8 cellular contexts compared by ENCODE assay signal in genomic region chr9:79572891-79573696, GRCh38. TPM values are rescaled to one million over a fixed set of nuclear protein-coding genes. Genes with fewer than 3 reads are reported as not detected.
DNase-seq lines count a peak whose midpoint lies in the region; ATAC-seq, FAIRE-seq and TF ChIP-seq lines count a peak whose summit lies in the region.

No MANE protein-coding gene starts in this region.

- H3K4me1 Mint-ChIP-seq in activated naive CD4-positive, alpha-beta T cell treated with anti-CD3 and anti-CD28 coated beads for 36 hours (ENCODE audit: low read depth), result peaks cover 40% of the 10 kb centered on the region

- WGBS in pancreas, 2 donors, result 1 to 2% methylated on average over 29 to 96 of the region's 96 CpGs

- peak overlapping the region; percentile 94 for H3K27ac ChIP-seq in OCI-LY3 (ENCODE audit: low read length)
- H3K27ac ChIP-seq in pancreas, result peak overlapping the region; percentile 91 to 97 (median 94)

- CTCF ChIA-PET in GM10248 (lab: Yijun Ruan, JAX), result no interaction called here
- CTCF ChIA-PET in activated naive CD4-positive, alpha-beta T cell treated with anti-CD3 and anti-CD28 coated beads for 36 hours (lab: Charles Lee), result interaction anchor here (0.6 to 0.8 kb wide), 2 partner anchors 40 to 144 kb away, joined by 3 to 4 read pairs; no protein-coding TSS in a partner anchor

- FAIRE-seq in pancreas (lab: Jason Lieb, UNC), result no peak

- H3K4me3 ChIP-seq in OCI-LY3 (ENCODE audit: low read length) (peak overlapping the region; percentile 92), pancreas (peak overlapping the region; percentile 83 to 97 (median 90))

- no peak for ATAC-seq in Right ventricle myocardium superior (ENCODE audit: poor library complexity)
- ATAC-seq in pancreas, result peak in 2 of 4 donors; percentile 1 to 5
- no peak for ATAC-seq in HG02981 (IDR thresholded peaks at IDR 0.05; ENCODE audit: unreplicated experiment)
- no peak for ATAC-seq in HG02623 (IDR thresholded peaks at IDR 0.05; ENCODE audit: unreplicated experiment)

- H3K27ac Mint-ChIP-seq in activated naive CD4-positive, alpha-beta T cell treated with anti-CD3 and anti-CD28 coated beads for 36 hours, result peak overlapping the region; percentile 79

- H3K9me3 ChIP-seq in OCI-LY3 (ENCODE audit: insufficient read depth, low read length), result no peaks in the 10 kb centered on the region
- H3K9me3 ChIP-seq in pancreas, result no peaks in the 10 kb centered on the region

- peak overlapping the region; percentile 48; the same call in 1 of the 2 replicates for H2AFZ ChIP-seq in OCI-LY3 (ENCODE audit: low read depth, low read length)

- peaks cover 4% of the 10 kb centered on the region for H3K27me3 Mint-ChIP-seq in activated naive CD4-positive, alpha-beta T cell treated with anti-CD3 and anti-CD28 coated beads for 36 hours (ENCODE audit: low read depth)

- H3K9me3 Mint-ChIP-seq in activated naive CD4-positive, alpha-beta T cell treated with anti-CD3 and anti-CD28 coated beads for 36 hours, result no peaks in the 10 kb centered on the region

- H3K36me3 Mint-ChIP-seq in activated naive CD4-positive, alpha-beta T cell treated with anti-CD3 and anti-CD28 coated beads for 36 hours (ENCODE audit: low read depth), result peaks cover 6% of the 10 kb centered on the region

- H3K4me1 ChIP-seq in OCI-LY3 (ENCODE audit: low read length), result peaks cover 17% of the 10 kb centered on the region
- peaks cover 0 to 7% (median 0%) of the 10 kb centered on the region in 3 donors for H3K4me1 ChIP-seq in pancreas

- H3K4me2 ChIP-seq in OCI-LY3 (ENCODE audit: low read length), result peak overlapping the region; percentile 90

- H3K4me3 Mint-ChIP-seq in activated naive CD4-positive, alpha-beta T cell treated with anti-CD3 and anti-CD28 coated beads for 36 hours, result peak overlapping the region; percentile 80

- TF ChIP-seq CTCF in GM10248 (IDR thresholded peaks at IDR 0.05; ENCODE audit: control extremely low read depth, extremely low read depth, low read depth, missing control alignments) (peak; percentile 21), OCI-LY3 (IDR thresholded peaks at IDR 0.05; ENCODE audit: low read depth, low read length) (no peak), pancreas (IDR thresholded peaks at IDR 0.05) (no peak)

- H3K27me3 ChIP-seq in OCI-LY3 (ENCODE audit: low read depth, low read length) (no peaks in the 10 kb centered on the region), pancreas (no peaks in the 10 kb centered on the region)

- H3K79me2 ChIP-seq in OCI-LY3 (ENCODE audit: low read length), result peaks cover 20% of the 10 kb centered on the region

- POLR2A ChIA-PET in GM10248 (lab: Yijun Ruan, JAX), result no interaction called here

- H3K9ac ChIP-seq in OCI-LY3 (ENCODE audit: low read length), result peak overlapping the region; percentile 88

- peaks cover 7% of the 10 kb centered on the region; the same call in 1 of the 2 replicates for H4K20me1 ChIP-seq in OCI-LY3 (ENCODE audit: insufficient read depth, low read length)

- H3K36me3 ChIP-seq in OCI-LY3 (replicated peaks; ENCODE audit: low read depth, low read length) (peaks cover 4% of the 10 kb centered on the region), pancreas (no peaks in the 10 kb centered on the region)

- intact Hi-C loops in activated naive CD4-positive, alpha-beta T cell treated with anti-CD3 and anti-CD28 coated beads for 36 hours (cut with micrococcal nuclease), result loop anchor here (5.0 to 10.0 kb wide), 6 partner anchors 114 to 1541 kb away; partner anchors contain the start of genes CEP78 and GNAQ
- intact Hi-C loops in Right ventricle myocardium superior (cut with DNase I) (loop anchor here (10.0 kb wide), 1 partner anchor 92 kb away; no protein-coding TSS in a partner anchor), pancreas (cut with DNase I) (no loop called here)

- peak; percentile 45 for DNase-seq in GM10248 (ENCODE audit: extremely low spot score)
- peak; percentile 50 for DNase-seq in activated naive CD4-positive, alpha-beta T cell treated with anti-CD3 and anti-CD28 coated beads for 36 hours
- peak; percentile 76 for DNase-seq in Right ventricle myocardium superior
- peak; percentile 21 to 83 (median 58) for DNase-seq in pancreas
- DNase-seq in NCI-H1930 (lab: John Stamatoyannopoulos, UW), result no peak

RNA-seq across cellular contexts. Expression of gene TLE4, which starts 1.3 kb away (rescaled TPM):
- total RNA-seq in activated naive CD4-positive, alpha-beta T cell treated with anti-CD3 and anti-CD28 coated beads for 36 hours, result 10 to 100 TPM; 11.2 to 13.1 TPM
- total RNA-seq in Right ventricle myocardium superior, result 12.8 TPM
- 10 to 100 TPM in 3 of 6 donors, 1 to 10 TPM in 3; 8.0 to 19.0 (median 10.3) TPM for total RNA-seq in pancreas
- polyA plus RNA-seq in pancreas, result 1 to 10 TPM; 2.8 to 4.1 TPM

Comparison
In these comparisons a context has a peak if more than half of its experiments do, and no peak if none do; other contexts are left out.
1. DNase-seq: peak in GM10248 (single experiment), activated naive CD4-positive, alpha-beta T cell treated with anti-CD3 and anti-CD28 coated beads for 36 hours (single experiment), Right ventricle myocardium superior (single experiment) and pancreas (6 of 6); none in NCI-H1930 (0 of 2).
2. intact Hi-C loops: an anchor here in activated naive CD4-positive, alpha-beta T cell treated with anti-CD3 and anti-CD28 coated beads for 36 hours (5.0 to 10.0 kb wide) and Right ventricle myocardium superior (10.0 kb wide); none called in pancreas.